14 cellular contexts compared by ENCODE assay signal in genomic region chr2:240389302-240389805, GRCh38. TPM values are rescaled to one million over a fixed set of nuclear protein-coding genes. Genes with fewer than 3 reads are reported as not detected.
A peak's percentile ranks its signal among the peaks of the same experiment; 100 is the strongest.
DNase-seq lines count a peak whose midpoint lies in the region; ATAC-seq and TF ChIP-seq lines count a peak whose summit lies in the region.
"Had no signal": no experiment of that assay in that cellular context is flagged by ENCODE, and none has a peak within 500 bp of the region (broad histone marks: within the 10 kb centered on the region; RNA-seq: fewer than 3 reads in every experiment).

No MANE protein-coding gene starts in this region.

- H3K27me3 ChIP-seq in BE2C (no peaks in the 10 kb centered on the region), osteoblast (ENCODE audit: insufficient read depth, low read length) (no peaks in the 10 kb centered on the region)
- H3K27me3 ChIP-seq: SJCRH30 had no signal

- TF ChIP-seq CTCF in BE2C (IDR thresholded peaks at IDR 0.05; ENCODE audit: low read depth, low read length) (no peak), CD14-positive monocyte (IDR thresholded peaks at IDR 0.05) (no peak), glutamatergic neuron (IDR thresholded peaks at IDR 0.05; ENCODE audit: partially characterized antibody, unreplicated experiment) (no peak), osteoblast (IDR thresholded peaks at IDR 0.05; ENCODE audit: extremely low read depth, low read depth, low read length) (no peak)

- no peaks in the 10 kb centered on the region for H4K20me1 ChIP-seq in osteoblast (ENCODE audit: insufficient read depth, low read length)

- no peak overlapping the region for H3K4me2 ChIP-seq in osteoblast (ENCODE audit: insufficient read depth, low read length)

- no peaks in the 10 kb centered on the region for H3K79me2 ChIP-seq in osteoblast (ENCODE audit: insufficient read depth, low read length)

- H3K9me3 Mint-ChIP-seq in CD14-positive monocyte (peaks cover 0 to 2% (median 0%) of the 10 kb centered on the region in 7 donors), glutamatergic neuron (ENCODE audit: unreplicated experiment) (peaks cover 1% of the 10 kb centered on the region)
- H3K9me3 Mint-ChIP-seq: IgD-negative memory B cell had no signal

- H3K27ac Mint-ChIP-seq in CD14-positive monocyte (no peak overlapping the region), glutamatergic neuron (ENCODE audit: unreplicated experiment) (no peak overlapping the region)
- H3K27ac Mint-ChIP-seq: IgD-negative memory B cell had no signal

- H3K27me3 Mint-ChIP-seq in CD14-positive monocyte (ENCODE audit: low read depth in 3 of 3), result peaks cover 0 to 10% (median 5%) of the 10 kb centered on the region in 3 donors
- peaks cover 2% of the 10 kb centered on the region for H3K27me3 Mint-ChIP-seq in glutamatergic neuron (ENCODE audit: unreplicated experiment)
- H3K27me3 Mint-ChIP-seq: IgD-negative memory B cell had no signal

- H3K9me3 ChIP-seq in BE2C (no peaks in the 10 kb centered on the region), osteoblast (ENCODE audit: low read depth, low read length) (no peaks in the 10 kb centered on the region)
- H3K9me3 ChIP-seq: SJCRH30 had no signal

- H3K36me3 Mint-ChIP-seq in CD14-positive monocyte (no peaks in the 10 kb centered on the region), glutamatergic neuron (ENCODE audit: unreplicated experiment) (no peaks in the 10 kb centered on the region)
- H3K36me3 Mint-ChIP-seq: IgD-negative memory B cell had no signal

- H3K4me3 ChIP-seq in BE2C (ENCODE audit: low read depth, low read length), result no peak overlapping the region
- no peak overlapping the region for H3K4me3 ChIP-seq in osteoblast (ENCODE audit: insufficient read depth, low read length)
- H3K4me3 ChIP-seq: SJCRH30 had no signal

- ATAC-seq in HG02938 (IDR thresholded peaks at IDR 0.05; ENCODE audit: unreplicated experiment) (no peak), GM18870 (IDR thresholded peaks at IDR 0.05; ENCODE audit: unreplicated experiment) (no peak)

- H3K36me3 ChIP-seq in BE2C (no peaks in the 10 kb centered on the region), osteoblast (ENCODE audit: insufficient read depth, low read length) (no peaks in the 10 kb centered on the region)
- H3K36me3 ChIP-seq: SJCRH30 had no signal

- intact Hi-C loops in CD14-positive monocyte (cut with micrococcal nuclease), result no loop called here

- H3K4me3 Mint-ChIP-seq in CD14-positive monocyte, result no peak overlapping the region
- no peak overlapping the region for H3K4me3 Mint-ChIP-seq in glutamatergic neuron (ENCODE audit: unreplicated experiment)
- H3K4me3 Mint-ChIP-seq: IgD-negative memory B cell had no signal

- H3K4me1 Mint-ChIP-seq in CD14-positive monocyte (peaks cover 8% of the 10 kb centered on the region), glutamatergic neuron (ENCODE audit: low read depth, unreplicated experiment) (no peaks in the 10 kb centered on the region)
- H3K4me1 Mint-ChIP-seq: IgD-negative memory B cell had no signal

- DNase-seq in BE2C (peak; percentile 3), CD14-positive monocyte (ENCODE audit: low spot score) (peak; percentile 30), glutamatergic neuron (peak; percentile 8), osteoblast (ENCODE audit: insufficient read length, low spot score, missing footprints) (peak; percentile 71), SW 1271 (lab: John Stamatoyannopoulos, UW) (no peak)
- DNase-seq: GOT3, NCI-H1417, NCI-H187 treated with DMSO at 0.1 percent for 48 hours, NCI-H345, NCI-H526 treated with DMSO at 0.1 percent for 48 hours, SJCRH30 had no signal

- H3K27ac ChIP-seq in osteoblast (ENCODE audit: low read depth, low read length), result no peak overlapping the region
- H3K27ac ChIP-seq: SJCRH30 had no signal

- H2AFZ ChIP-seq in osteoblast (ENCODE audit: low read length), result no peak overlapping the region

- H3K4me1 ChIP-seq in BE2C (peaks cover 7% of the 10 kb centered on the region; the same call in 1 of the 2 replicates), osteoblast (ENCODE audit: insufficient read depth, low read length) (peaks cover 13% of the 10 kb centered on the region)

RNA-seq across cellular contexts. Expression of gene GPC1, which starts 46.1 kb away (rescaled TPM):
- 46.0 TPM for polyA plus RNA-seq in BE2C (2012; ENCODE audit: insufficient read depth, insufficient read length, low read depth)
- not detected for polyA plus RNA-seq in CD14-positive monocyte
- total RNA-seq in glutamatergic neuron (ENCODE audit: unreplicated experiment), result 155 TPM
- 44.8 and 54.3 TPM in 2 replicates for total RNA-seq in osteoblast

Comparison
In these comparisons a context has a peak if more than half of its experiments do, and no peak if none do; other contexts are left out.
1. DNase-seq: peak in BE2C (single experiment), CD14-positive monocyte (single experiment), glutamatergic neuron (single experiment) and osteoblast (single experiment); none in SW 1271 (0 of 2).